ENCODE assay signal across 7 cellular contexts in genomic region chrX:129998006-129998405, GRCh38.
"Had no signal": no experiment of that assay in that cellular context is flagged by ENCODE, and none has a peak within 500 bp of the region (broad histone marks: within the 10 kb centered on the region; RNA-seq: fewer than 3 reads in every experiment).

No MANE protein-coding gene starts in this region.

- FAIRE-seq: H1, H54, HepG2 had no signal

- H2AFZ ChIP-seq: GM23338 had no signal

- H3K4me2 ChIP-seq: GM23338 had no signal

- DNase-seq: H9, HCEC 1CT, KBM-7 had no signal

- ATAC-seq: GM23338, HepG2 had no signal

- H3K4me3 ChIP-seq: GM23338 had no signal
